26 cellular contexts compared by ENCODE assay signal in genomic region chr21:36587388-36587787, GRCh38.
DNase-seq lines count a peak whose midpoint lies in the region; FAIRE-seq and TF ChIP-seq lines count a peak whose summit lies in the region.
"Had no signal": no experiment of that assay in that cellular context is flagged by ENCODE, and none has a peak within 500 bp of the region (broad histone marks: within the 10 kb centered on the region; RNA-seq: fewer than 3 reads in every experiment).

No MANE protein-coding gene starts in this region.

- no peaks in the 10 kb centered on the region for H4K20me1 ChIP-seq in osteoblast (ENCODE audit: insufficient read depth, low read length)

- TF ChIP-seq CTCF in brain microvascular endothelial cell (IDR thresholded peaks at IDR 0.05; ENCODE audit: low read depth, low read length, missing control alignments) (no peak), osteoblast (IDR thresholded peaks at IDR 0.05; ENCODE audit: extremely low read depth, low read depth, low read length) (no peak), coronary artery (IDR thresholded peaks at IDR 0.05) (no peak)

- H3K27ac ChIP-seq in brain microvascular endothelial cell = no peak overlapping the region
- H3K27ac ChIP-seq in osteoblast (ENCODE audit: low read depth, low read length) = no peak overlapping the region
- H3K27ac ChIP-seq in coronary artery = no peak overlapping the region
- H3K27ac ChIP-seq: esophagus muscularis mucosa, gastroesophageal sphincter, lower lobe of right lung, SJSA1, thyroid gland had no signal

- H3K4me2 ChIP-seq in osteoblast (ENCODE audit: insufficient read depth, low read length) = no peak overlapping the region

- peak; percentile 17 for DNase-seq in H54 (ENCODE audit: insufficient read length, low spot score)
- peak; percentile 39 for DNase-seq in NCI-H226
- peak; percentile 6 for DNase-seq in brain microvascular endothelial cell
- DNase-seq in osteoblast (ENCODE audit: insufficient read length, low spot score, missing footprints) = peak; percentile 91
- no peak for DNase-seq in NK-92 treated with Interleukin-12 subunit alpha and Interleukin-12 subunit beta, amount 100 ng/mL, for 24 hours (lab: John Stamatoyannopoulos, UW)
- DNase-seq in coronary artery (ENCODE audit: low spot score) = no peak
- no peak for DNase-seq in mucosa of gallbladder (ENCODE audit: low spot score)
- DNase-seq: activated CD4-positive, alpha-beta T cell treated with anti-CD3 and anti-CD28 coated beads, Interleukin-2, amount 10 ng/mL, durations not matched to agents 24 days and 14 days; activated CD8-positive, alpha-beta memory T cell treated with anti-CD3 and anti-CD28 coated beads, Interleukin-2, amount 10 ng/mL, durations not matched to agents 7 days and 5 days; activated naive CD4-positive, alpha-beta T cell treated with anti-CD3 and anti-CD28 coated beads, Interleukin-2, amount 50 U/mL, for 16 hours; AML-193; anterior cingulate cortex; CD8-positive, alpha-beta T cell; central memory CD4-positive, alpha-beta T cell; DMS79; islet precursor cell; lower lobe of right lung; NCI-H187; NCI-H774; stimulated activated CD4-positive, alpha-beta T cell treated with anti-CD3 and anti-CD28 coated beads, Interleukin-4, amount 100 ng/mL, for 1 hour; stimulated activated naive CD4-positive, alpha-beta T cell treated with Interleukin-2 at 50 U/mL for 16 hours; T-helper 17 cell; thyroid gland had no signal

- H3K79me2 ChIP-seq in osteoblast (ENCODE audit: insufficient read depth, low read length) = no peaks in the 10 kb centered on the region

- H3K27me3 ChIP-seq in brain microvascular endothelial cell (replicated peaks) (no peaks in the 10 kb centered on the region), osteoblast (ENCODE audit: insufficient read depth, low read length) (peaks cover 8% of the 10 kb centered on the region)
- H3K27me3 ChIP-seq: SJSA1, thyroid gland had no signal

- no peaks in the 10 kb centered on the region for H3K36me3 ChIP-seq in brain microvascular endothelial cell (replicated peaks)
- H3K36me3 ChIP-seq in osteoblast (ENCODE audit: insufficient read depth, low read length) = no peaks in the 10 kb centered on the region
- H3K36me3 ChIP-seq: esophagus muscularis mucosa, gastroesophageal sphincter, lower lobe of right lung, SJSA1, thyroid gland had no signal

- no peak for FAIRE-seq in H54 (lab: Jason Lieb, UNC)

- H3K4me1 ChIP-seq in osteoblast (ENCODE audit: insufficient read depth, low read length) = no peaks in the 10 kb centered on the region
- H3K4me1 ChIP-seq: esophagus muscularis mucosa, gastroesophageal sphincter, lower lobe of right lung, SJSA1, thyroid gland had no signal

- in situ Hi-C loops in brain microvascular endothelial cell (cut with HindIII; ENCODE audit: low pct_ligation_motif_present, low sequenced_read_pairs) = no loop called here

- H2AFZ ChIP-seq in osteoblast (ENCODE audit: low read length) = no peak overlapping the region

- H3K4me3 ChIP-seq in brain microvascular endothelial cell (ENCODE audit: low read depth, low read length) (no peak overlapping the region), osteoblast (ENCODE audit: insufficient read depth, low read length) (no peak overlapping the region), coronary artery (no peak overlapping the region)
- H3K4me3 ChIP-seq: esophagus muscularis mucosa, gastroesophageal sphincter, lower lobe of right lung, SJSA1, thyroid gland had no signal

- no peak for TF ChIP-seq POLR2A in H54 (IDR thresholded peaks at IDR 0.05; ENCODE audit: low read depth, low read length)

- no peaks in the 10 kb centered on the region for H3K9me3 ChIP-seq in osteoblast (ENCODE audit: low read depth, low read length)
- H3K9me3 ChIP-seq: esophagus muscularis mucosa, gastroesophageal sphincter, lower lobe of right lung, SJSA1, thyroid gland had no signal

Comparison
In these comparisons a context has a peak if more than half of its experiments do, and no peak if none do; other contexts are left out.
1. DNase-seq: peak in H54 (single experiment), NCI-H226 (single experiment), brain microvascular endothelial cell (single experiment) and osteoblast (single experiment); none in NK-92 treated with Interleukin-12 subunit alpha and Interleukin-12 subunit beta, amount 100 ng/mL, for 24 hours (single experiment), coronary artery (single experiment) and mucosa of gallbladder (single experiment).